ENCODE assay signal across 8 cellular contexts in genomic region chr17:14299261-14300093, GRCh38. TPM values are rescaled to one million over a fixed set of nuclear protein-coding genes. Genes with fewer than 3 reads are reported as not detected.
DNase-seq lines count a peak whose midpoint lies in the region; ATAC-seq and TF ChIP-seq lines count a peak whose summit lies in the region.

No MANE protein-coding gene starts in this region.

- H3K27me3 Mint-ChIP-seq in activated T-helper 17 cell treated with anti-CD3 and anti-CD28 coated beads, Interleukin-2, amount 50 U/mL, for 72 hours = peaks cover 29% of the 10 kb centered on the region

- H3K4me3 Mint-ChIP-seq in activated T-helper 17 cell treated with anti-CD3 and anti-CD28 coated beads, Interleukin-2, amount 50 U/mL, for 72 hours = peak overlapping the region; percentile 98

- peak; percentile 28 for DNase-seq in NCI-H1105 treated with DMSO at 0.1 percent for 48 hours (lab: John Stamatoyannopoulos, UW)
- no peak for DNase-seq in NCI-H1105 (lab: John Stamatoyannopoulos, UW)
- peak in 1 of 2 donors; percentile 48 for DNase-seq in psoas muscle
- no peak for DNase-seq in 8988T
- DNase-seq in HPDE6-E6E7 (ENCODE audit: extremely low spot score) = no peak
- DNase-seq in GM10266 (ENCODE audit: extremely low spot score) = no peak

- no peak for TF ChIP-seq EP300 in gastroesophageal sphincter (IDR thresholded peaks at IDR 0.05)

- peaks cover 10% of the 10 kb centered on the region for H3K36me3 Mint-ChIP-seq in activated T-helper 17 cell treated with anti-CD3 and anti-CD28 coated beads, Interleukin-2, amount 50 U/mL, for 72 hours (ENCODE audit: low read depth)

- H3K4me3 ChIP-seq in gastroesophageal sphincter = peak overlapping the region; percentile 4 to 72
- H3K4me3 ChIP-seq in psoas muscle = peak overlapping the region; percentile 30

- H3K9me3 ChIP-seq in gastroesophageal sphincter (no peaks in the 10 kb centered on the region), psoas muscle (no peaks in the 10 kb centered on the region)

- H3K27ac ChIP-seq in gastroesophageal sphincter = peak overlapping the region in 3 of 4 donors; percentile 55 to 73 (median 68)
- H3K27ac ChIP-seq in psoas muscle = no peak overlapping the region

- intact Hi-C loops in psoas muscle (cut with DNase I) = loop anchor here (5.0 to 10.0 kb wide), 5 partner anchors 87 to 965 kb away; partner anchors contain the start of gene COX10 (in 2 of the 2)

- ATAC-seq in activated T-helper 17 cell treated with anti-CD3 and anti-CD28 coated beads, Interleukin-2, amount 50 U/mL, for 72 hours (replicated peaks) = no peak
- ATAC-seq in gastroesophageal sphincter (no peak), psoas muscle (no peak)

- peak overlapping the region; percentile 93 for H3K27ac Mint-ChIP-seq in activated T-helper 17 cell treated with anti-CD3 and anti-CD28 coated beads, Interleukin-2, amount 50 U/mL, for 72 hours

- TF ChIP-seq CTCF in gastroesophageal sphincter (IDR thresholded peaks at IDR 0.05) (no peak), psoas muscle (IDR thresholded peaks at IDR 0.05) (no peak), GM10266 (IDR thresholded peaks at IDR 0.05; ENCODE audit: control insufficient read depth, insufficient read depth, low read depth, missing control alignments) (no peak)

- H3K4me1 ChIP-seq in gastroesophageal sphincter = peaks cover 0 to 78% (median 29%) of the 10 kb centered on the region in 3 donors
- H3K4me1 ChIP-seq in psoas muscle = peaks cover 13% of the 10 kb centered on the region

- TF ChIP-seq POLR2A in gastroesophageal sphincter (IDR thresholded peaks at IDR 0.05) = no peak

- peaks cover 23% of the 10 kb centered on the region for H3K4me1 Mint-ChIP-seq in activated T-helper 17 cell treated with anti-CD3 and anti-CD28 coated beads, Interleukin-2, amount 50 U/mL, for 72 hours

- no peaks in the 10 kb centered on the region for H3K9me3 Mint-ChIP-seq in activated T-helper 17 cell treated with anti-CD3 and anti-CD28 coated beads, Interleukin-2, amount 50 U/mL, for 72 hours

- H3K36me3 ChIP-seq in gastroesophageal sphincter = no peaks in the 10 kb centered on the region
- no peaks in the 10 kb centered on the region for H3K36me3 ChIP-seq in psoas muscle (ENCODE audit: insufficient read depth in 1 of 2, low read depth in 1 of 2)

- 3 to 9% methylated on average over 6 to 31 of the region's 52 CpGs for WGBS in gastroesophageal sphincter (ENCODE audit: low coverage in 1 of 2), 2 donors
- 15 to 30% (median 24%) methylated on average over 52 of the region's 52 CpGs for WGBS in psoas muscle, 3 donors

- peaks cover 89% of the 10 kb centered on the region for H3K27me3 ChIP-seq in gastroesophageal sphincter
- peaks cover 0 to 93% (median 38%) of the 10 kb centered on the region in 3 donors for H3K27me3 ChIP-seq in psoas muscle (ENCODE audit: insufficient read depth in 3 of 3, low read length in 2 of 3)

RNA-seq across cellular contexts. Expression of gene HS3ST3B1, which starts 1.4 kb away (rescaled TPM):
- total RNA-seq in activated T-helper 17 cell treated with anti-CD3 and anti-CD28 coated beads, Interleukin-2, amount 50 U/mL, for 72 hours = 10 to 100 TPM; 10.7 to 14.5 TPM
- total RNA-seq in gastroesophageal sphincter = 1 to 10 TPM; 2.6 to 4.2 (median 3.1) TPM
- 1 to 10 TPM in 2 of 4 donors, under 1 TPM in 2; 0.63 to 1.5 (median 0.86) TPM for total RNA-seq in psoas muscle
- 1 to 10 TPM in 1 of 3 donors, under 1 TPM in 2; 0.23 to 1.6 (median 0.49) TPM for polyA plus RNA-seq in psoas muscle
